ENCODE assay signal across 1 cellular context in the genomic region with DNA sequence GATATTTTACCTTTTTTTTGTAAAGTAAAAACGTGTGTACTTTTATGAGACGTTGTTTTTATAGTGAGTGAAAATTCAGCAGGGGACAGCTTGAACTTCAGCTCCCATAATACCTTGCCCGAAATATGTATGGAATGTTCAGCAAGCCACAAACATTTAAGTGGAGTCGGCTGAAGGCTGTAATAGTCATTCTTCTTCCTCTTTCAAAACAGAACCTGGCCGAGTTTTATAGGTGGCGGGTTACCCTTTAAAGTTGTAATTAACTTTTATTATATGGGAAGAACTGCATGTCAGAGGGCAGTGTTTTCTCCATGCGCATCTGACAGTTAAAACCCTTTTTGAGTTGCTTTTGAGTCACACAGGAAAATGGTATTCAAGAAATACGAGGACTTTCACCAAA.
TF ChIP-seq lines count a peak whose summit lies in the region.

No MANE protein-coding gene starts in this region.

TF ChIP-seq in H1, 55 proteins besides CTCF, POLR2A, EP300 and RAD21 (continued from another document):
- TF ChIP-seq, protein P1, sequence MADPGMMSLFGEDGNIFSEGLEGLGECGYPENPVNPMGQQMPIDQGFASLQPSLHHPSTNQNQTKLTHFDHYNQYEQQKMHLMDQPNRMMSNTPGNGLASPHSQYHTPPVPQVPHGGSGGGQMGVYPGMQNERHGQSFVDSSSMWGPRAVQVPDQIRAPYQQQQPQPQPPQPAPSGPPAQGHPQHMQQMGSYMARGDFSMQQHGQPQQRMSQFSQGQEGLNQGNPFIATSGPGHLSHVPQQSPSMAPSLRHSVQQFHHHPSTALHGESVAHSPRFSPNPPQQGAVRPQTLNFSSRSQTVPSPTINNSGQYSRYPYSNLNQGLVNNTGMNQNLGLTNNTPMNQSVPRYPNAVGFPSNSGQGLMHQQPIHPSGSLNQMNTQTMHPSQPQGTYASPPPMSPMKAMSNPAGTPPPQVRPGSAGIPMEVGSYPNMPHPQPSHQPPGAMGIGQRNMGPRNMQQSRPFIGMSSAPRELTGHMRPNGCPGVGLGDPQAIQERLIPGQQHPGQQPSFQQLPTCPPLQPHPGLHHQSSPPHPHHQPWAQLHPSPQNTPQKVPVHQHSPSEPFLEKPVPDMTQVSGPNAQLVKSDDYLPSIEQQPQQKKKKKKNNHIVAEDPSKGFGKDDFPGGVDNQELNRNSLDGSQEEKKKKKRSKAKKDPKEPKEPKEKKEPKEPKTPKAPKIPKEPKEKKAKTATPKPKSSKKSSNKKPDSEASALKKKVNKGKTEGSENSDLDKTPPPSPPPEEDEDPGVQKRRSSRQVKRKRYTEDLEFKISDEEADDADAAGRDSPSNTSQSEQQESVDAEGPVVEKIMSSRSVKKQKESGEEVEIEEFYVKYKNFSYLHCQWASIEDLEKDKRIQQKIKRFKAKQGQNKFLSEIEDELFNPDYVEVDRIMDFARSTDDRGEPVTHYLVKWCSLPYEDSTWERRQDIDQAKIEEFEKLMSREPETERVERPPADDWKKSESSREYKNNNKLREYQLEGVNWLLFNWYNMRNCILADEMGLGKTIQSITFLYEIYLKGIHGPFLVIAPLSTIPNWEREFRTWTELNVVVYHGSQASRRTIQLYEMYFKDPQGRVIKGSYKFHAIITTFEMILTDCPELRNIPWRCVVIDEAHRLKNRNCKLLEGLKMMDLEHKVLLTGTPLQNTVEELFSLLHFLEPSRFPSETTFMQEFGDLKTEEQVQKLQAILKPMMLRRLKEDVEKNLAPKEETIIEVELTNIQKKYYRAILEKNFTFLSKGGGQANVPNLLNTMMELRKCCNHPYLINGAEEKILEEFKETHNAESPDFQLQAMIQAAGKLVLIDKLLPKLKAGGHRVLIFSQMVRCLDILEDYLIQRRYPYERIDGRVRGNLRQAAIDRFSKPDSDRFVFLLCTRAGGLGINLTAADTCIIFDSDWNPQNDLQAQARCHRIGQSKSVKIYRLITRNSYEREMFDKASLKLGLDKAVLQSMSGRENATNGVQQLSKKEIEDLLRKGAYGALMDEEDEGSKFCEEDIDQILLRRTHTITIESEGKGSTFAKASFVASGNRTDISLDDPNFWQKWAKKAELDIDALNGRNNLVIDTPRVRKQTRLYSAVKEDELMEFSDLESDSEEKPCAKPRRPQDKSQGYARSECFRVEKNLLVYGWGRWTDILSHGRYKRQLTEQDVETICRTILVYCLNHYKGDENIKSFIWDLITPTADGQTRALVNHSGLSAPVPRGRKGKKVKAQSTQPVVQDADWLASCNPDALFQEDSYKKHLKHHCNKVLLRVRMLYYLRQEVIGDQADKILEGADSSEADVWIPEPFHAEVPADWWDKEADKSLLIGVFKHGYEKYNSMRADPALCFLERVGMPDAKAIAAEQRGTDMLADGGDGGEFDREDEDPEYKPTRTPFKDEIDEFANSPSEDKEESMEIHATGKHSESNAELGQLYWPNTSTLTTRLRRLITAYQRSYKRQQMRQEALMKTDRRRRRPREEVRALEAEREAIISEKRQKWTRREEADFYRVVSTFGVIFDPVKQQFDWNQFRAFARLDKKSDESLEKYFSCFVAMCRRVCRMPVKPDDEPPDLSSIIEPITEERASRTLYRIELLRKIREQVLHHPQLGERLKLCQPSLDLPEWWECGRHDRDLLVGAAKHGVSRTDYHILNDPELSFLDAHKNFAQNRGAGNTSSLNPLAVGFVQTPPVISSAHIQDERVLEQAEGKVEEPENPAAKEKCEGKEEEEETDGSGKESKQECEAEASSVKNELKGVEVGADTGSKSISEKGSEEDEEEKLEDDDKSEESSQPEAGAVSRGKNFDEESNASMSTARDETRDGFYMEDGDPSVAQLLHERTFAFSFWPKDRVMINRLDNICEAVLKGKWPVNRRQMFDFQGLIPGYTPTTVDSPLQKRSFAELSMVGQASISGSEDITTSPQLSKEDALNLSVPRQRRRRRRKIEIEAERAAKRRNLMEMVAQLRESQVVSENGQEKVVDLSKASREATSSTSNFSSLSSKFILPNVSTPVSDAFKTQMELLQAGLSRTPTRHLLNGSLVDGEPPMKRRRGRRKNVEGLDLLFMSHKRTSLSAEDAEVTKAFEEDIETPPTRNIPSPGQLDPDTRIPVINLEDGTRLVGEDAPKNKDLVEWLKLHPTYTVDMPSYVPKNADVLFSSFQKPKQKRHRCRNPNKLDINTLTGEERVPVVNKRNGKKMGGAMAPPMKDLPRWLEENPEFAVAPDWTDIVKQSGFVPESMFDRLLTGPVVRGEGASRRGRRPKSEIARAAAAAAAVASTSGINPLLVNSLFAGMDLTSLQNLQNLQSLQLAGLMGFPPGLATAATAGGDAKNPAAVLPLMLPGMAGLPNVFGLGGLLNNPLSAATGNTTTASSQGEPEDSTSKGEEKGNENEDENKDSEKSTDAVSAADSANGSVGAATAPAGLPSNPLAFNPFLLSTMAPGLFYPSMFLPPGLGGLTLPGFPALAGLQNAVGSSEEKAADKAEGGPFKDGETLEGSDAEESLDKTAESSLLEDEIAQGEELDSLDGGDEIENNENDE (IDR thresholded peaks at IDR 0.05; ENCODE audit: insufficient replicate concordance, low read length), result no peak
- TF ChIP-seq, protein P2, sequence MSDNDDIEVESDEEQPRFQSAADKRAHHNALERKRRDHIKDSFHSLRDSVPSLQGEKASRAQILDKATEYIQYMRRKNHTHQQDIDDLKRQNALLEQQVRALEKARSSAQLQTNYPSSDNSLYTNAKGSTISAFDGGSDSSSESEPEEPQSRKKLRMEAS (IDR thresholded peaks at IDR 0.05), result no peak
- TF ChIP-seq TEAD4 (IDR thresholded peaks at IDR 0.05; ENCODE audit: low read depth, low read length), result peak; percentile 80
- TF ChIP-seq, protein P3, sequence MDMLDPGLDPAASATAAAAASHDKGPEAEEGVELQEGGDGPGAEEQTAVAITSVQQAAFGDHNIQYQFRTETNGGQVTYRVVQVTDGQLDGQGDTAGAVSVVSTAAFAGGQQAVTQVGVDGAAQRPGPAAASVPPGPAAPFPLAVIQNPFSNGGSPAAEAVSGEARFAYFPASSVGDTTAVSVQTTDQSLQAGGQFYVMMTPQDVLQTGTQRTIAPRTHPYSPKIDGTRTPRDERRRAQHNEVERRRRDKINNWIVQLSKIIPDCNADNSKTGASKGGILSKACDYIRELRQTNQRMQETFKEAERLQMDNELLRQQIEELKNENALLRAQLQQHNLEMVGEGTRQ (IDR thresholded peaks at IDR 0.05; ENCODE audit: low read length), result no peak
- TF ChIP-seq, protein P4, sequence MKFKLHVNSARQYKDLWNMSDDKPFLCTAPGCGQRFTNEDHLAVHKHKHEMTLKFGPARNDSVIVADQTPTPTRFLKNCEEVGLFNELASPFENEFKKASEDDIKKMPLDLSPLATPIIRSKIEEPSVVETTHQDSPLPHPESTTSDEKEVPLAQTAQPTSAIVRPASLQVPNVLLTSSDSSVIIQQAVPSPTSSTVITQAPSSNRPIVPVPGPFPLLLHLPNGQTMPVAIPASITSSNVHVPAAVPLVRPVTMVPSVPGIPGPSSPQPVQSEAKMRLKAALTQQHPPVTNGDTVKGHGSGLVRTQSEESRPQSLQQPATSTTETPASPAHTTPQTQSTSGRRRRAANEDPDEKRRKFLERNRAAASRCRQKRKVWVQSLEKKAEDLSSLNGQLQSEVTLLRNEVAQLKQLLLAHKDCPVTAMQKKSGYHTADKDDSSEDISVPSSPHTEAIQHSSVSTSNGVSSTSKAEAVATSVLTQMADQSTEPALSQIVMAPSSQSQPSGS (IDR thresholded peaks at IDR 0.05; ENCODE audit: low read length), result no peak
